Comparison of ENCODE assay signal across 8 cellular contexts in the genomic region with DNA sequence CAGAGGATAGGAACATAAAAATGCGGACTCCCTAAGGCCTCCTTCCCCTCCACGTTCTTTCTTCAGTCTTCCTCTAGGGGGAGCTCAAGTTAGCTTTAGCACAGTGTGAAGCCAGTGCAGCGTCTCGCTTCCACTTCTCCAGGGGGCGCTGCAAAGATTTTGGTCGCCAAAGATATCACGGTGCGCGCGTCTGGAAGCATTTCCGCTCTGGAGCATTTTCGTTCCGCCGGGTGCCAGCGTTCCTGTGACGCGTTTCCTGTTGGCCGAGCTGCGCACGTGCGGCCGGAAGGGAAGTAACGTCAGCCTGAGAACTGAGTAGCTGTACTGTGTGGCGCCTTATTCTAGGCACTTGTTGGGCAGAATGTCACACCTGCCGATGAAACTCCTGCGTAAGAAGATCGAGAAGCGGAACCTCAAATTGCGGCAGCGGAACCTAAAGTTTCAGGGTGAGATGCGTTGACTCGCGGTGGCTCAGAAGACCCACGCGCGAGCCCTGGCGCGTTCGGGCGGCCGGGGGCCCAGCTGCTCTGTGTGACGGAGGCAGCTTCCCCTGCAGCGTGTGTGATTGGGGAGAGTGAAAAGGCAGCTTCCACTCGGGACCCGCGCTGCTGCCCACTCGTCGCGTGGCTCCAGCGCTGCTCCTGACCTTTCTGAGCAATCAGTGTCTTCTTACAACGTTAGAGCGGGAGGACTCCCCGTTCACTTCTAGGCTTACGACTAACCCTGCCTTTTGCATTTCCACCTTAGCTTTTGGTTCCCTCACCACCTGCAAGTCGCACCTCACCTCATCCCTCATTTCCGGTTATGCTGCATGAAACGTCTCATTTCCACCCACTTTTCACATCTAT. TPM values are rescaled to one million over a fixed set of nuclear protein-coding genes. Genes with fewer than 3 reads are reported as not detected.
DNase-seq lines count a peak whose midpoint lies in the region; ATAC-seq, FAIRE-seq and TF ChIP-seq lines count a peak whose summit lies in the region.

TSS of gene DDX18 (plus strand) at position 275 of the 848 bp plus-strand sequence. CDS start at position 362, 87 bp downstream.

- intact Hi-C loops in CD14-positive monocyte (cut with micrococcal nuclease) (loop anchor here (5.0 to 10.0 kb wide), 2 partner anchors 188 to 190 kb away; no protein-coding TSS in a partner anchor), HepG2 (cut with micrococcal nuclease; ENCODE audit: unreplicated experiment) (loop anchor here (1.0 to 2.0 kb wide), 3 partner anchors 103 to 276 kb away; no protein-coding TSS in a partner anchor)

- H3K79me2 ChIP-seq in HepG2 (ENCODE audit: insufficient read depth, low read length): peaks cover 33% of the 10 kb centered on the region

- in situ Hi-C loops in HepG2 (cut with HindIII; ENCODE audit: extremely low pct_ligation_motif_present, low pct_unique_long_range_greater_than_20kb): no loop called here

- peak within 1 kb of the TSS; percentile 80 for H3K27ac ChIP-seq in HepG2 (ENCODE audit: extremely low read length, insufficient read depth, low read length)

- peak; percentile 95 for ATAC-seq in GM19351 (IDR thresholded peaks at IDR 0.05; ENCODE audit: unreplicated experiment)
- peak; percentile 88 for ATAC-seq in HG03558 (IDR thresholded peaks at IDR 0.05; ENCODE audit: extremely low read depth, unreplicated experiment)
- ATAC-seq in HepG2: peak; percentile 98

- CTCF ChIA-PET in HepG2 (lab: Yijun Ruan, JAX; ENCODE audit: low intra/inter-chr PET ratio, low total read pairs): interaction anchor here (1.2 to 2.0 kb wide), 4 partner anchors 29 to 189 kb away, joined by 3 to 36 read pairs (median 10); no protein-coding TSS in a partner anchor

- peaks cover 11 to 25% of the 10 kb centered on the region in 2 experiments for H3K36me3 ChIP-seq in HepG2 (replicated peaks in 1 of 2; ENCODE audit: control insufficient read depth in 1 of 2, insufficient read depth in 2 of 2, low read length in 2 of 2)

- TF ChIP-seq CTCF in CD14-positive monocyte (IDR thresholded peaks at IDR 0.05) (peak; percentile 99), HepG2 (CRISPR knock-in tag; IDR thresholded peaks at IDR 0.05) (peak; percentile 100)

- H3K9ac ChIP-seq in HepG2 (ENCODE audit: insufficient read depth, low read depth, low read length): peak within 1 kb of the TSS; percentile 96

- peaks cover 11% of the 10 kb centered on the region for H3K4me1 Mint-ChIP-seq in CD14-positive monocyte

- POLR2A ChIA-PET in HepG2 (lab: Yijun Ruan, JAX): interaction anchor here (0.9 to 1.6 kb wide), 8 partner anchors 10 to 271 kb away, joined by 3 to 11 read pairs (median 4); partner anchors contain the start of gene CCDC93

- H3K36me3 Mint-ChIP-seq in CD14-positive monocyte: peaks cover 27 to 28% of the 10 kb centered on the region in 2 donors

- peak; percentile 89 for TF ChIP-seq RAD21 in HepG2 (CRISPR knock-in tag; IDR thresholded peaks at IDR 0.05)

- H3K9me3 ChIP-seq in HepG2 (ENCODE audit: low read length): no peaks in the 10 kb centered on the region

- H3K9me3 Mint-ChIP-seq in CD14-positive monocyte: peaks cover 0 to 3% (median 1%) of the 10 kb centered on the region in 7 donors

- FAIRE-seq in HepG2 (lab: Jason Lieb, UNC): peak; percentile 96

- peak within 1 kb of the TSS; percentile 85 to 96 (median 90) for H3K4me3 ChIP-seq in HepG2 (replicated peaks in 1 of 3; ENCODE audit: insufficient read depth in 1 of 3, low read depth in 2 of 3, low read length in 3 of 3)

- H3K27me3 ChIP-seq in HepG2 (ENCODE audit: control insufficient read depth in 1 of 2, insufficient read depth in 2 of 2, low read length in 2 of 2): no peaks in the 10 kb centered on the region; a peak in 1 of 5 replicates

- H3K4me3 Mint-ChIP-seq in CD14-positive monocyte: peak within 1 kb of the TSS; percentile 93 to 98

- H3K27ac Mint-ChIP-seq in CD14-positive monocyte: peak within 1 kb of the TSS; percentile 97 to 99 (median 98)

- H2AFZ ChIP-seq in HepG2 (ENCODE audit: low read length): peak within 1 kb of the TSS; percentile 52

- peak; percentile 91 to 95 for TF ChIP-seq POLR2A in HepG2 (IDR thresholded peaks at IDR 0.05; ENCODE audit: insufficient read depth in 1 of 2, low read depth in 2 of 2, low read length in 2 of 2)

- peaks cover 4 to 8% (median 7%) of the 10 kb centered on the region in 3 donors for H3K27me3 Mint-ChIP-seq in CD14-positive monocyte (ENCODE audit: low read depth in 3 of 3)

- 2% methylated on average over 55 of the region's 57 CpGs for WGBS in HepG2 (ENCODE audit: low lambda C conversion rate)

- TSS peak; percentile 65 for BruUV-seq in HepG2 (replicated peaks; lab: Mats Ljungman, UMichigan)

- peaks cover 31% of the 10 kb centered on the region for H3K4me1 ChIP-seq in HepG2 (ENCODE audit: insufficient read depth, low read length)

- peak; percentile 98 for DNase-seq in CD14-positive monocyte (ENCODE audit: low spot score)
- peak; percentile 91 for DNase-seq in NCI-H748 treated with DMSO at 0.1 percent for 48 hours (lab: John Stamatoyannopoulos, UW)
- peak; percentile 96 for DNase-seq in activated CD4-positive, alpha-beta T cell treated with anti-CD3 and anti-CD28 coated beads, Interleukin-2, amount 50 U/mL, for 4 hours
- peak; percentile 99 for DNase-seq in dermis blood vessel endothelial cell
- peak; percentile 99 for DNase-seq in HepG2 (ENCODE audit: low spot score)
- DNase-seq in stimulated activated CD4-positive, alpha-beta T cell treated with anti-CD3 and anti-CD28 coated beads, Interleukin-4, amount 100 ng/mL, for 24 hours: peak; percentile 99

- peak; percentile 9 to 60; a peak in 2 of 4 replicates for TF ChIP-seq EP300 in HepG2 (IDR thresholded peaks at IDR 0.05; ENCODE audit: low read depth in 2 of 2, low read length in 2 of 2)
- TF ChIP-seq EP300 in HepG2 (CRISPR knock-in tag; IDR thresholded peaks at IDR 0.05; ENCODE audit: borderline replicate concordance): no peak; the same call in 1 of the 2 replicates

- H3K4me2 ChIP-seq in HepG2 (ENCODE audit: low read depth, low read length): peak within 1 kb of the TSS; percentile 80

- H4K20me1 ChIP-seq in HepG2 (ENCODE audit: insufficient read depth, low read length): no peaks in the 10 kb centered on the region

TF ChIP-seq in HepG2, 621 proteins besides CTCF, POLR2A, EP300 and RAD21 (continues in another document):
- TF ChIP-seq, protein P1, sequence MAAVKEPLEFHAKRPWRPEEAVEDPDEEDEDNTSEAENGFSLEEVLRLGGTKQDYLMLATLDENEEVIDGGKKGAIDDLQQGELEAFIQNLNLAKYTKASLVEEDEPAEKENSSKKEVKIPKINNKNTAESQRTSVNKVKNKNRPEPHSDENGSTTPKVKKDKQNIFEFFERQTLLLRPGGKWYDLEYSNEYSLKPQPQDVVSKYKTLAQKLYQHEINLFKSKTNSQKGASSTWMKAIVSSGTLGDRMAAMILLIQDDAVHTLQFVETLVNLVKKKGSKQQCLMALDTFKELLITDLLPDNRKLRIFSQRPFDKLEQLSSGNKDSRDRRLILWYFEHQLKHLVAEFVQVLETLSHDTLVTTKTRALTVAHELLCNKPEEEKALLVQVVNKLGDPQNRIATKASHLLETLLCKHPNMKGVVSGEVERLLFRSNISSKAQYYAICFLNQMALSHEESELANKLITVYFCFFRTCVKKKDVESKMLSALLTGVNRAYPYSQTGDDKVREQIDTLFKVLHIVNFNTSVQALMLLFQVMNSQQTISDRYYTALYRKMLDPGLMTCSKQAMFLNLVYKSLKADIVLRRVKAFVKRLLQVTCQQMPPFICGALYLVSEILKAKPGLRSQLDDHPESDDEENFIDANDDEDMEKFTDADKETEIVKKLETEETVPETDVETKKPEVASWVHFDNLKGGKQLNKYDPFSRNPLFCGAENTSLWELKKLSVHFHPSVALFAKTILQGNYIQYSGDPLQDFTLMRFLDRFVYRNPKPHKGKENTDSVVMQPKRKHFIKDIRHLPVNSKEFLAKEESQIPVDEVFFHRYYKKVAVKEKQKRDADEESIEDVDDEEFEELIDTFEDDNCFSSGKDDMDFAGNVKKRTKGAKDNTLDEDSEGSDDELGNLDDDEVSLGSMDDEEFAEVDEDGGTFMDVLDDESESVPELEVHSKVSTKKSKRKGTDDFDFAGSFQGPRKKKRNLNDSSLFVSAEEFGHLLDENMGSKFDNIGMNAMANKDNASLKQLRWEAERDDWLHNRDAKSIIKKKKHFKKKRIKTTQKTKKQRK (IDR thresholded peaks at IDR 0.05; ENCODE audit: low read length): no peak
- TF ChIP-seq ZNF3 (CRISPR knock-in tag; IDR thresholded peaks at IDR 0.05): no peak
- peak; percentile 98 for TF ChIP-seq ZNF44 (CRISPR knock-in tag; IDR thresholded peaks at IDR 0.05)
- no peak for TF ChIP-seq PLRG1 (conservative IDR thresholded peaks at IDR 0.05)

RNA-seq across cellular contexts. Expression of gene DDX18, which starts in this region (rescaled TPM):
- polyA plus RNA-seq in CD14-positive monocyte (10 to 100 TPM; 19.1 to 19.7 TPM), HepG2 (2011; rRNA removed) (52.2 and 64.0 TPM in 2 replicates)
- total RNA-seq in dermis blood vessel endothelial cell (60.8 and 80.4 TPM in 2 replicates), HepG2 (2016; rRNA removed; fragmentation: Illumina TruSeq; extraction: Trizol) (134 and 234 TPM in 2 replicates)
- total RNA-seq in HepG2 (2016; cell fraction: cytosol; rRNA removed; fragmentation: Illumina TruSeq; extraction: Trizol; ENCODE audit: low read depth): 11.7 and 13.5 TPM in 2 replicates
- total RNA-seq in HepG2 (2016; cell fraction: insoluble cytoplasmic fraction; rRNA removed; fragmentation: Illumina TruSeq; extraction: Trizol): 138 and 223 TPM in 2 replicates
- total RNA-seq in HepG2 (2016; cell fraction: membrane; rRNA removed; fragmentation: Illumina TruSeq; extraction: Trizol): 35.5 and 42.7 TPM in 2 replicates
- 130 and 136 TPM in 2 replicates for total RNA-seq in HepG2 (2016; cell fraction: nucleus; rRNA removed; fragmentation: Illumina TruSeq; extraction: Trizol)
- 22.5 and 26.1 TPM in 2 replicates for polyA plus RNA-seq in HepG2 (2011; cell fraction: cytosol; rRNA removed)
- polyA plus RNA-seq in HepG2 (2011; cell fraction: nucleus; rRNA removed): 57.8 and 60.7 TPM in 2 replicates
- 52.6 and 75.1 TPM in 2 replicates for polyA plus RNA-seq in HepG2 (2012)
- 4.1 and 5.3 TPM in 2 replicates for polyA plus RNA-seq in HepG2 (2016; cell fraction: cytosol; fragmentation: Illumina TruSeq; extraction: Trizol; ENCODE audit: low read depth)
- 136 and 138 TPM in 2 replicates for polyA plus RNA-seq in HepG2 (2016; cell fraction: insoluble cytoplasmic fraction; fragmentation: Illumina TruSeq; extraction: Trizol; ENCODE audit: low read depth)
- 12.3 and 16.0 TPM in 2 replicates for polyA plus RNA-seq in HepG2 (2016; cell fraction: membrane; fragmentation: Illumina TruSeq; extraction: Trizol; ENCODE audit: low read depth)
- 69.1 and 76.1 TPM in 2 replicates for polyA plus RNA-seq in HepG2 (2016; cell fraction: nucleus; fragmentation: Illumina TruSeq; extraction: Trizol; ENCODE audit: insufficient read depth, low read depth)
- polyA minus RNA-seq in HepG2 (2011; rRNA and poly(A)+ RNA removed; ENCODE audit: low replicate concordance): 46.4 and 57.7 TPM in 2 replicates
- 39.2 and 41.4 TPM in 2 replicates for polyA minus RNA-seq in HepG2 (2011; cell fraction: cytosol; rRNA and poly(A)+ RNA removed)
- polyA minus RNA-seq in HepG2 (2011; cell fraction: nucleus; rRNA and poly(A)+ RNA removed): 182 and 201 TPM in 2 replicates

Comparison
In these comparisons a context has a peak if more than half of its experiments do, and no peak if none do; other contexts are left out.
1. Peak in every context shown above with its lines: DNase-seq, ATAC-seq, H3K4me3 ChIP-seq and H3K27ac ChIP-seq.